In genomic region chr6:119348308-119349040, GRCh38 we compare ENCODE assay signal across 8 cellular contexts. TPM values are rescaled to one million over a fixed set of nuclear protein-coding genes. Genes with fewer than 3 reads are reported as not detected.
A peak's percentile ranks its signal among the peaks of the same experiment; 100 is the strongest.
DNase-seq lines count a peak whose midpoint lies in the region; ATAC-seq and TF ChIP-seq lines count a peak whose summit lies in the region.

No MANE protein-coding gene starts in this region.

- no peaks in the 10 kb centered on the region for H3K9me3 ChIP-seq in CD4-positive, alpha-beta memory T cell (ENCODE audit: control insufficient read depth in 1 of 2, low read length in 2 of 2)
- H3K9me3 ChIP-seq in parathyroid adenoma (ENCODE audit: control insufficient read depth, low read length) = no peaks in the 10 kb centered on the region

- peaks cover 0 to 2% (median 0%) of the 10 kb centered on the region in 8 donors for H3K9me3 Mint-ChIP-seq in CD4-positive, alpha-beta memory T cell
- H3K9me3 Mint-ChIP-seq in activated T-helper 17 cell treated with anti-CD3 and anti-CD28 coated beads, Interleukin-2, amount 50 U/mL, for 72 hours = no peaks in the 10 kb centered on the region

- peak overlapping the region; percentile 59 to 81 for H3K4me3 ChIP-seq in CD4-positive, alpha-beta memory T cell (ENCODE audit: low read length in 2 of 2)
- peak overlapping the region; percentile 85 for H3K4me3 ChIP-seq in parathyroid adenoma (ENCODE audit: low read depth, low read length)

- intact Hi-C loops in CD4-positive, alpha-beta memory T cell (cut with micrococcal nuclease) = loop anchor here (2.0 to 5.0 kb wide), 7 partner anchors 26 to 1986 kb away; partner anchors contain the start of genes ASF1A and TBC1D32

- POLR2A ChIA-PET in CD4-positive, alpha-beta memory T cell (lab: Charles Lee; ENCODE audit: partially characterized antibody) = interaction anchor here (0.5 to 3.8 kb wide), 6 partner anchors 9 to 414 kb away, joined by 3 to 45 read pairs (median 8); partner anchors contain the start of gene MCM9

- H3K79me2 ChIP-seq in parathyroid adenoma = no peaks in the 10 kb centered on the region

- H3K27ac Mint-ChIP-seq in CD4-positive, alpha-beta memory T cell = peak overlapping the region in 6 of 7 donors; percentile 84 to 97 (median 94)
- H3K27ac Mint-ChIP-seq in activated T-helper 17 cell treated with anti-CD3 and anti-CD28 coated beads, Interleukin-2, amount 50 U/mL, for 72 hours = peak overlapping the region; percentile 85

- H2AFZ ChIP-seq in parathyroid adenoma = peak overlapping the region; percentile 86

- H3K27me3 ChIP-seq in CD4-positive, alpha-beta memory T cell (ENCODE audit: insufficient read depth, low read length) = no peaks in the 10 kb centered on the region
- H3K27me3 ChIP-seq in foreskin keratinocyte = no peaks in the 10 kb centered on the region
- no peaks in the 10 kb centered on the region for H3K27me3 ChIP-seq in parathyroid adenoma (ENCODE audit: control insufficient read depth, insufficient read depth, low read length)

- H3K27ac ChIP-seq in CD4-positive, alpha-beta memory T cell (ENCODE audit: low read depth, low read length) = peak overlapping the region; percentile 88
- H3K27ac ChIP-seq in foreskin keratinocyte (peak overlapping the region; percentile 53), parathyroid adenoma (peak overlapping the region; percentile 2)

- peak overlapping the region; percentile 90 to 98 (median 94) for H3K4me3 Mint-ChIP-seq in CD4-positive, alpha-beta memory T cell
- peak overlapping the region; percentile 89 for H3K4me3 Mint-ChIP-seq in activated T-helper 17 cell treated with anti-CD3 and anti-CD28 coated beads, Interleukin-2, amount 50 U/mL, for 72 hours

- H3K4me2 ChIP-seq in parathyroid adenoma (ENCODE audit: low read length) = peak overlapping the region; percentile 80

- H3K9ac ChIP-seq in parathyroid adenoma = no peak overlapping the region

- TF ChIP-seq CTCF in foreskin keratinocyte (conservative IDR thresholded peaks at IDR 0.05) (no peak), parathyroid adenoma (IDR thresholded peaks at IDR 0.05) (no peak)

- no peaks in the 10 kb centered on the region for H3K27me3 Mint-ChIP-seq in CD4-positive, alpha-beta memory T cell
- H3K27me3 Mint-ChIP-seq in activated T-helper 17 cell treated with anti-CD3 and anti-CD28 coated beads, Interleukin-2, amount 50 U/mL, for 72 hours = no peaks in the 10 kb centered on the region

- H3K4me1 Mint-ChIP-seq in CD4-positive, alpha-beta memory T cell = peaks cover 31 to 56% (median 44%) of the 10 kb centered on the region in 4 donors
- peaks cover 23% of the 10 kb centered on the region for H3K4me1 Mint-ChIP-seq in activated T-helper 17 cell treated with anti-CD3 and anti-CD28 coated beads, Interleukin-2, amount 50 U/mL, for 72 hours

- CTCF ChIA-PET in CD4-positive, alpha-beta memory T cell (lab: Charles Lee; ENCODE audit: partially characterized antibody) = interaction anchor here (7.3 kb wide), 1 partner anchor 14 kb away, joined by 61 read pairs; no protein-coding TSS in a partner anchor

- H3K36me3 Mint-ChIP-seq in CD4-positive, alpha-beta memory T cell = peaks cover 0 to 8% of the 10 kb centered on the region in 2 donors
- H3K36me3 Mint-ChIP-seq in activated T-helper 17 cell treated with anti-CD3 and anti-CD28 coated beads, Interleukin-2, amount 50 U/mL, for 72 hours (ENCODE audit: low read depth) = peaks cover 43% of the 10 kb centered on the region

- peak; percentile 29 to 49 (median 40) for DNase-seq in CD4-positive, alpha-beta memory T cell
- DNase-seq in NCI-H1105 treated with DMSO at 0.1 percent for 48 hours (lab: John Stamatoyannopoulos, UW) = peak; percentile 39
- peak in 1 of 2 donors; percentile 11 for DNase-seq in foreskin keratinocyte
- DNase-seq in NCI-H2029 (lab: John Stamatoyannopoulos, UW) = no peak
- no peak for DNase-seq in putamen (ENCODE audit: low spot score)

- H3K36me3 ChIP-seq in CD4-positive, alpha-beta memory T cell (ENCODE audit: insufficient read depth, low read length) = no peaks in the 10 kb centered on the region
- H3K36me3 ChIP-seq in parathyroid adenoma (ENCODE audit: control insufficient read depth, insufficient read depth, low read length) = no peaks in the 10 kb centered on the region

- H3K4me1 ChIP-seq in CD4-positive, alpha-beta memory T cell (ENCODE audit: insufficient read depth, low read length) = peaks cover 40% of the 10 kb centered on the region
- H3K4me1 ChIP-seq in foreskin keratinocyte (peaks cover 18% of the 10 kb centered on the region), parathyroid adenoma (no peaks in the 10 kb centered on the region)

- ATAC-seq in GM21515 (IDR thresholded peaks at IDR 0.05; ENCODE audit: unreplicated experiment) (peak; percentile 3), foreskin keratinocyte (peak; percentile 4)
- ATAC-seq in activated T-helper 17 cell treated with anti-CD3 and anti-CD28 coated beads, Interleukin-2, amount 50 U/mL, for 72 hours (replicated peaks) = no peak

RNA-seq across cellular contexts. Expression of gene MAN1A1, which starts 1.1 kb away (rescaled TPM):
- 10 to 100 TPM; 12.3 TPM for total RNA-seq in CD4-positive, alpha-beta memory T cell
- polyA plus RNA-seq in CD4-positive, alpha-beta memory T cell = 10 to 100 TPM; 12.4 to 14.7 TPM
- total RNA-seq in activated T-helper 17 cell treated with anti-CD3 and anti-CD28 coated beads, Interleukin-2, amount 50 U/mL, for 72 hours = 10 to 100 TPM; 19.1 to 23.6 TPM
- total RNA-seq in foreskin keratinocyte = 39.0 and 39.8 TPM in 2 replicates
- 9.8 and 12.4 TPM in 2 replicates for polyA plus RNA-seq in foreskin keratinocyte

Comparison
In these comparisons a context has a peak if more than half of its experiments do, and no peak if none do; other contexts are left out.
1. DNase-seq: peak in CD4-positive, alpha-beta memory T cell (5 of 5) and NCI-H1105 treated with DMSO at 0.1 percent for 48 hours (single experiment); none in NCI-H2029 (single experiment) and putamen (single experiment).
2. H3K27ac ChIP-seq: peak in every context shown above with its lines; median percentile 88 in CD4-positive, alpha-beta memory T cell; 53 in foreskin keratinocyte; 2 in parathyroid adenoma.